Comparison of ENCODE assay signal across 1 cellular context in genomic region chr14:69152944-69153847, GRCh38.
TF ChIP-seq lines count a peak whose summit lies in the region.

TSS of gene DCAF5 (minus strand) at chr14:69153119. CDS start at chr14:69152978, 141 bp downstream.

TF ChIP-seq in K562, 482 proteins besides CTCF, POLR2A, EP300 and RAD21 (continued from another document and continues in another):
- TF ChIP-seq ZNF407 (IDR thresholded peaks at IDR 0.05; ENCODE audit: low read depth) (no peak), ZNF668 (CRISPR knock-in tag; IDR thresholded peaks at IDR 0.05) (no peak), HDAC1 (IDR thresholded peaks at IDR 0.05) (no peak; a peak in 1 of 4 replicates), SMARCA5 (IDR thresholded peaks at IDR 0.05) (no peak), MCM7 (IDR thresholded peaks at IDR 0.05) (no peak), ELK3 (CRISPR knock-in tag; IDR thresholded peaks at IDR 0.05) (no peak), ZMIZ1 (IDR thresholded peaks at IDR 0.05; ENCODE audit: low read depth in 2 of 2, low read length in 2 of 2) (no peak), MBD1 (CRISPR knock-in tag; IDR thresholded peaks at IDR 0.05) (no peak), ZNF316 (IDR thresholded peaks at IDR 0.05) (no peak), ZC3H11A (IDR thresholded peaks at IDR 0.05; ENCODE audit: low read depth, low read length) (no peak), POLR3G (IDR thresholded peaks at IDR 0.05; ENCODE audit: extremely low read depth, insufficient read length, insufficient replicate concordance) (no peak), CREB5 (CRISPR knock-in tag; IDR thresholded peaks at IDR 0.05) (no peak), PKNOX1 (IDR thresholded peaks at IDR 0.05) (no peak), MCM5 (IDR thresholded peaks at IDR 0.05; ENCODE audit: low read depth) (no peak), ZNF217 (CRISPR knock-in tag; IDR thresholded peaks at IDR 0.05) (no peak), ZNF764 (CRISPR knock-in tag; IDR thresholded peaks at IDR 0.05; ENCODE audit: low read depth) (no peak), ZKSCAN1 (IDR thresholded peaks at IDR 0.05; ENCODE audit: low read depth, low read length) (no peak), BCOR (IDR thresholded peaks at IDR 0.05) (no peak), ZNF280B (CRISPR knock-in tag; IDR thresholded peaks at IDR 0.05) (no peak), HDAC6 (IDR thresholded peaks at IDR 0.05; ENCODE audit: low read depth, low read length) (no peak), RBFOX2 (IDR thresholded peaks at IDR 0.05; ENCODE audit: low read depth, low read length) (peak; percentile 83), NEUROD1 (IDR thresholded peaks at IDR 0.05; ENCODE audit: borderline replicate concordance, low read depth, low read length, partially characterized antibody) (peak; percentile 54), ETV1 (tag; conservative IDR thresholded peaks at IDR 0.05; ENCODE audit: low read depth) (no peak), PYGO2 (tag; IDR thresholded peaks at IDR 0.05) (no peak), MBD2 (IDR thresholded peaks at IDR 0.05; ENCODE audit: borderline replicate concordance, low read depth) (peak; percentile 16; the same call in 1 of the 2 replicates), ZNF124 (CRISPR knock-in tag; IDR thresholded peaks at IDR 0.05) (no peak), ADNP (tag; IDR thresholded peaks at IDR 0.05) (no peak), ZFP30 (CRISPR knock-in tag; IDR thresholded peaks at IDR 0.05; ENCODE audit: borderline replicate concordance) (no peak), ZNF75A (CRISPR knock-in tag; IDR thresholded peaks at IDR 0.05) (no peak), ZNF584 (CRISPR knock-in tag; IDR thresholded peaks at IDR 0.05; ENCODE audit: low read depth) (no peak), TGIF2 (CRISPR knock-in tag; IDR thresholded peaks at IDR 0.05) (no peak), HDAC2 (IDR thresholded peaks at IDR 0.05) (no peak), KAT7 (CRISPR knock-in tag; IDR thresholded peaks at IDR 0.05; ENCODE audit: borderline replicate concordance) (no peak), JUNB (CRISPR knock-in tag; conservative IDR thresholded peaks at IDR 0.05) (no peak), ERF (CRISPR knock-in tag; IDR thresholded peaks at IDR 0.05) (no peak), ZNF224 (CRISPR knock-in tag; IDR thresholded peaks at IDR 0.05) (no peak), ZNF282 (CRISPR knock-in tag; IDR thresholded peaks at IDR 0.05) (no peak), CEBPZ (IDR thresholded peaks at IDR 0.05; ENCODE audit: borderline replicate concordance, low read depth, low read length) (no peak)
